In the genomic region with DNA sequence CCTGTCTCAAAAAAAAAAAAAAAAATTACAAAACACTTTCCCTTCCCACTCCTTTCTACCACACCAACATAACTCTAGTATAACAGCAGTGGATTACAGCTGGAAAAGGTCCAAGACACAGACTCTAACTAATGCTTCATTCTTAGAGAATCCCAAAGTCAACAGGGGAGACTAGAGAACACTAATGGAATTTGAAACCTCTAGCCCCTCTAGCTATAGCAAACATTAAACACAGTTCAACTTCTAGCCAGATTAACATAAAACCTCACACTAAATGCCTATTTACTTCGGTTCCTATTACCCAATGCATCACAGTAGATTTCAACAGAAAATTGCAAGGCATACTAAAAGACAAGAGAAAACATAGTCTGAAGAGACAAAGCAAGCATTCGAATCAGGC, we compare ENCODE assay signal across 15 cellular contexts. TPM values are rescaled to one million over a fixed set of nuclear protein-coding genes. Genes with fewer than 3 reads are reported as not detected.
A peak's percentile ranks its signal among the peaks of the same experiment; 100 is the strongest.
DNase-seq lines count a peak whose midpoint lies in the region; ATAC-seq and TF ChIP-seq lines count a peak whose summit lies in the region.
"Had no signal": no experiment of that assay in that cellular context is flagged by ENCODE, and none has a peak within 500 bp of the region (broad histone marks: within the 10 kb centered on the region; RNA-seq: fewer than 3 reads in every experiment).

No MANE protein-coding gene starts in this region.

- H3K4me3 Mint-ChIP-seq in nephron (no peak overlapping the region), T-cell (no peak overlapping the region)
- H3K4me3 Mint-ChIP-seq: activated T-helper 1 cell treated with anti-CD3 and anti-CD28 coated beads, Interleukin-12 subunit alpha, Interleukin-12 subunit beta, Interleukin-2, Interleukin-4 antibody, amounts not matched to agents 30 ng/mL and 10 ng/mL and 1 ng/mL, durations not matched to agents 14 hours and 24 hours and 36 hours; T-helper 17 cell had no signal

- H3K27me3 Mint-ChIP-seq in nephron (ENCODE audit: low read depth): no peaks in the 10 kb centered on the region
- peaks cover 5 to 8% of the 10 kb centered on the region in 2 donors for H3K27me3 Mint-ChIP-seq in T-cell
- H3K27me3 Mint-ChIP-seq: T-helper 17 cell had no signal

- peak overlapping the region; percentile 41 to 86 (median 71) for H3K27ac Mint-ChIP-seq in nephron
- no peak overlapping the region for H3K27ac Mint-ChIP-seq in T-cell
- H3K27ac Mint-ChIP-seq: activated T-helper 1 cell treated with anti-CD3 and anti-CD28 coated beads, Interleukin-12 subunit alpha, Interleukin-12 subunit beta, Interleukin-2, Interleukin-4 antibody, amounts not matched to agents 30 ng/mL and 10 ng/mL and 1 ng/mL, durations not matched to agents 14 hours and 24 hours and 36 hours; T-helper 17 cell had no signal

- TF ChIP-seq CTCF in choroid plexus epithelial cell (conservative IDR thresholded peaks at IDR 0.05; ENCODE audit: low read depth, low read length) (no peak), nephron (IDR thresholded peaks at IDR 0.05; ENCODE audit: unreplicated experiment in 3 of 3) (no peak)

- no peak overlapping the region for H3K23ac ChIP-seq in mesendoderm (ENCODE audit: low read length)

- no peak overlapping the region for H4K8ac ChIP-seq in mesendoderm (ENCODE audit: low read depth, low read length)

- no peak for ATAC-seq in T-cell (replicated peaks in 1 of 4)
- ATAC-seq: T-helper 17 cell had no signal

- H3K27me3 ChIP-seq in mesendoderm (ENCODE audit: insufficient read depth, low read length, poor library complexity): no peaks in the 10 kb centered on the region
- H3K27me3 ChIP-seq: ascending aorta; BLaER1 treated with 17β-estradiol and CSF1 and Interleukin-3, amounts not matched to agents 10 nM and 100 nM had no signal

- H3K4me1 Mint-ChIP-seq in nephron (peaks cover 5% of the 10 kb centered on the region), T-cell (no peaks in the 10 kb centered on the region)
- H3K4me1 Mint-ChIP-seq: T-helper 17 cell had no signal

- CTCF ChIA-PET in T-cell (lab: Charles Lee): no interaction called here

- no peak overlapping the region for H3K4ac ChIP-seq in mesendoderm (ENCODE audit: low read depth, low read length)

- no peak overlapping the region for H3K4me2 ChIP-seq in mesendoderm (ENCODE audit: low read length)

- no CpG with 5 or more reads among the region's 2 CpGs for WGBS in mesendoderm (ENCODE audit: extremely low coverage, insufficient coverage, low lambda C conversion rate)

- no peak overlapping the region for H3K4me3 ChIP-seq in choroid plexus epithelial cell (ENCODE audit: low read depth, low read length)
- H3K4me3 ChIP-seq in mesendoderm (ENCODE audit: low read length): no peak overlapping the region
- H3K4me3 ChIP-seq: ascending aorta; BLaER1 treated with 17β-estradiol and CSF1 and Interleukin-3, amounts not matched to agents 10 nM and 100 nM had no signal

- H2BK120ac ChIP-seq in mesendoderm (ENCODE audit: low read depth, low read length): no peak overlapping the region

- H3K4me1 ChIP-seq in mesendoderm (ENCODE audit: control insufficient read depth, low read depth, low read length): no peaks in the 10 kb centered on the region
- H3K4me1 ChIP-seq: ascending aorta had no signal

- no peaks in the 10 kb centered on the region for H3K79me2 ChIP-seq in mesendoderm (ENCODE audit: control insufficient read depth, insufficient read depth, low read length)

- H3K27ac ChIP-seq in mesendoderm (ENCODE audit: low read depth, low read length): no peak overlapping the region
- H3K27ac ChIP-seq: ascending aorta; BLaER1 treated with 17β-estradiol and CSF1 and Interleukin-3, amounts not matched to agents 10 nM and 100 nM had no signal

- H2AK5ac ChIP-seq in mesendoderm (ENCODE audit: low read length): no peak overlapping the region

- H3K79me1 ChIP-seq in mesendoderm (ENCODE audit: low read length): no peaks in the 10 kb centered on the region

- H4K5ac ChIP-seq in mesendoderm (ENCODE audit: low read length): no peak overlapping the region

- no peak overlapping the region for H3K9ac ChIP-seq in mesendoderm (ENCODE audit: low read length)
- H3K9ac ChIP-seq: BLaER1 treated with 17β-estradiol and CSF1 and Interleukin-3, amounts not matched to agents 10 nM and 100 nM had no signal

- DNase-seq in EH (ENCODE audit: low read depth): peak; percentile 85
- peak; percentile 39 for DNase-seq in NCI-H82 (lab: John Stamatoyannopoulos, UW)
- DNase-seq in choroid plexus epithelial cell (ENCODE audit: low read depth): peak; percentile 83
- no peak for DNase-seq in T-cell
- no peak for DNase-seq in NCI-H146 (lab: John Stamatoyannopoulos, UW)
- no peak for DNase-seq in mesendoderm
- no peak for DNase-seq in activated CD4-positive, alpha-beta T cell treated with anti-CD3 and anti-CD28 coated beads for 4 hours
- DNase-seq: activated CD4-positive, alpha-beta T cell treated with anti-CD3 and anti-CD28 coated beads for 48 hours; OCI-M1; stimulated activated CD4-positive, alpha-beta T cell treated with anti-CD3 and anti-CD28 coated beads, Interleukin-2, amount 100 ng/mL, for 24 hours; T-helper 17 cell had no signal

- H3K18ac ChIP-seq in mesendoderm (ENCODE audit: low read length): no peak overlapping the region

- peaks cover 6% of the 10 kb centered on the region for H3K9me3 Mint-ChIP-seq in nephron
- H3K9me3 Mint-ChIP-seq in T-cell: peaks cover 4 to 18% (median 9%) of the 10 kb centered on the region in 3 donors

- H3K36me3 Mint-ChIP-seq in nephron (ENCODE audit: low read depth) (no peaks in the 10 kb centered on the region), T-cell (no peaks in the 10 kb centered on the region)

- H3K56ac ChIP-seq in mesendoderm (ENCODE audit: low read length): no peak overlapping the region

- H2BK5ac ChIP-seq in mesendoderm (ENCODE audit: low read length): no peak overlapping the region

- no peaks in the 10 kb centered on the region for H3K36me3 ChIP-seq in mesendoderm (ENCODE audit: control insufficient read depth, insufficient read depth, low read length)
- H3K36me3 ChIP-seq: ascending aorta had no signal

- H2BK15ac ChIP-seq in mesendoderm (replicated peaks; ENCODE audit: low read depth): no peak overlapping the region

- POLR2A ChIA-PET in T-cell (lab: Charles Lee): no interaction called here

RNA-seq across cellular contexts. Expression of gene DHX15, which starts 10.5 kb away (rescaled TPM):
- 100 to 1,000 TPM; 116 to 174 (median 121) TPM for total RNA-seq in T-cell
- polyA plus RNA-seq in mesendoderm (2013, experiment 1 of 2): 183 TPM
- polyA plus RNA-seq in mesendoderm (2013, experiment 2 of 2): 182 TPM

Comparison
In these comparisons a context has a peak if more than half of its experiments do, and no peak if none do; other contexts are left out.
1. DNase-seq: peak in EH (single experiment), NCI-H82 (single experiment) and choroid plexus epithelial cell (single experiment); none in T-cell (0 of 34), NCI-H146 (single experiment), mesendoderm (single experiment) and activated CD4-positive, alpha-beta T cell treated with anti-CD3 and anti-CD28 coated beads for 4 hours (0 of 2).
2. H3K27ac Mint-ChIP-seq: peak in nephron (3 of 3); none in T-cell (0 of 2).